ENCODE assay signal across 16 cellular contexts in the genomic region with DNA sequence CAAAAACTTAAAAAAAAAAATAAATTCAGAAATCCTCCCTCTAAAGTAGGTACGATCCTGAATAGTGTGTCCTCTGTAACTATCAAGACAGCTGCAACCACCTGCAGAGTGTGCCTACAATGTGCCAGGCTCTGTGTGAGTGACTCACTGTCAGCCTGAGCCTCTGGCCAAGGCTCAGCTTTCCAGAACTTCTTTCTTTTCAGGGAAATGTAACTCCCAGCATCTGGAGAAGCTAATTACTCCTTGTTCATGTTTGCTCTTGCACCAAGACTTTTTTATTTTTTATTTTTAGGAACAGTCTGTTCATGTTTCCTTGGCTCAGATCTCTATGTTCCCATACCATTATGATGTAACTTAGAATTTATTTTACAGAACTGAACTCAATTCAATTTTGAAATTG.
DNase-seq lines count a peak whose midpoint lies in the region; ATAC-seq and TF ChIP-seq lines count a peak whose summit lies in the region.
"Had no signal": no experiment of that assay in that cellular context is flagged by ENCODE, and none has a peak within 500 bp of the region (broad histone marks: within the 10 kb centered on the region; RNA-seq: fewer than 3 reads in every experiment).

No MANE protein-coding gene starts in this region.

- no peaks in the 10 kb centered on the region for H3K79me1 ChIP-seq in trophoblast cell (ENCODE audit: low read length)

- no peak for TF ChIP-seq CTCF in sigmoid colon (IDR thresholded peaks at IDR 0.05)
- no peak for TF ChIP-seq CTCF in BE2C (IDR thresholded peaks at IDR 0.05; ENCODE audit: low read depth, low read length)

- no peak overlapping the region for H2BK5ac ChIP-seq in trophoblast cell (ENCODE audit: low read depth, low read length, poor library complexity)

- H3K4me3 Mint-ChIP-seq in dendritic cell treated with granulocyte-macrophage colony-stimulating factor and Interleukin-4, amounts not matched to agents 40 ng/mL and 50 ng/mL, for 4 days = no peak overlapping the region
- H3K4me3 Mint-ChIP-seq: activated T-cell treated with anti-CD3 and anti-CD28 coated beads, Interleukin-2, amount 50 U/mL, for 4 hours; GM23338; naive thymus-derived CD8-positive, alpha-beta T cell had no signal

- no peaks in the 10 kb centered on the region for H3K27me3 Mint-ChIP-seq in dendritic cell treated with granulocyte-macrophage colony-stimulating factor and Interleukin-4, amounts not matched to agents 40 ng/mL and 50 ng/mL, for 4 days

- H3K14ac ChIP-seq in trophoblast cell (ENCODE audit: low read length) = no peak overlapping the region

- no peak overlapping the region for H4K12ac ChIP-seq in trophoblast cell (ENCODE audit: low read depth, low read length)

- no peaks in the 10 kb centered on the region for H3K9me3 ChIP-seq in sigmoid colon
- no peaks in the 10 kb centered on the region; the same call in 1 of the 2 replicates for H3K9me3 ChIP-seq in BE2C
- H3K9me3 ChIP-seq in trophoblast cell (ENCODE audit: insufficient read depth, low read depth, low read length) = no peaks in the 10 kb centered on the region
- no peaks in the 10 kb centered on the region for H3K9me3 ChIP-seq in effector memory CD4-positive, alpha-beta T cell (ENCODE audit: control insufficient read depth, low read length)
- H3K9me3 ChIP-seq: left lung had no signal

- H3K18ac ChIP-seq in trophoblast cell (ENCODE audit: low read length) = no peak overlapping the region

- peak; percentile 26 for DNase-seq in LHCN-M2 (ENCODE audit: low read depth)
- DNase-seq in left ventricle myocardium superior = peak; percentile 53
- no peak for DNase-seq in sigmoid colon
- DNase-seq in BE2C = no peak
- DNase-seq in trophoblast cell = no peak
- DNase-seq in effector memory CD4-positive, alpha-beta T cell = no peak
- DNase-seq in stimulated activated naive CD4-positive, alpha-beta T cell treated with Interleukin-2 at 50 U/mL for 16 hours (lab: John Stamatoyannopoulos, UW) = no peak
- DNase-seq: activated T-cell treated with anti-CD3 and anti-CD28 coated beads, Interleukin-2, amount 50 U/mL, for 4 hours; left lung; naive thymus-derived CD8-positive, alpha-beta T cell; NCI-H146; NCI-H510A; stimulated activated CD8-positive, alpha-beta memory T cell treated with anti-CD3 and anti-CD28 coated beads, Interleukin-4, amount 100 ng/mL, for 48 hours had no signal

- no peaks in the 10 kb centered on the region for H3K9me3 Mint-ChIP-seq in dendritic cell treated with granulocyte-macrophage colony-stimulating factor and Interleukin-4, amounts not matched to agents 40 ng/mL and 50 ng/mL, for 4 days
- H3K9me3 Mint-ChIP-seq: activated T-cell treated with anti-CD3 and anti-CD28 coated beads, Interleukin-2, amount 50 U/mL, for 4 hours; GM23338 had no signal

- H3K27ac ChIP-seq in sigmoid colon = peak overlapping the region; percentile 14 to 79 (median 51)
- H3K27ac ChIP-seq in trophoblast cell (ENCODE audit: low read depth, low read length) = no peak overlapping the region
- no peak overlapping the region for H3K27ac ChIP-seq in effector memory CD4-positive, alpha-beta T cell (ENCODE audit: insufficient read depth, low read length, poor library complexity, severe bottlenecking)
- H3K27ac ChIP-seq: KMS-11 had no signal

- H3K9ac ChIP-seq in trophoblast cell (ENCODE audit: low read length) = no peak overlapping the region
- H3K9ac ChIP-seq: KMS-11 had no signal

- H3K36me3 ChIP-seq in sigmoid colon (no peaks in the 10 kb centered on the region), BE2C (no peaks in the 10 kb centered on the region), trophoblast cell (ENCODE audit: control insufficient read depth in 1 of 2, insufficient read depth in 2 of 2, low read length in 2 of 2) (no peaks in the 10 kb centered on the region)
- no peaks in the 10 kb centered on the region for H3K36me3 ChIP-seq in effector memory CD4-positive, alpha-beta T cell (ENCODE audit: control insufficient read depth, insufficient read depth, low read length)
- H3K36me3 ChIP-seq: left lung had no signal

- H2BK120ac ChIP-seq in trophoblast cell (ENCODE audit: insufficient read depth, low read length, poor library complexity) = no peak overlapping the region

- H3K36me3 Mint-ChIP-seq in dendritic cell treated with granulocyte-macrophage colony-stimulating factor and Interleukin-4, amounts not matched to agents 40 ng/mL and 50 ng/mL, for 4 days (ENCODE audit: low read depth) = no peaks in the 10 kb centered on the region

- peak overlapping the region; percentile 46 for H3K27ac Mint-ChIP-seq in dendritic cell treated with granulocyte-macrophage colony-stimulating factor and Interleukin-4, amounts not matched to agents 40 ng/mL and 50 ng/mL, for 4 days
- H3K27ac Mint-ChIP-seq: GM23338; naive thymus-derived CD8-positive, alpha-beta T cell had no signal

- peak; percentile 76 for ATAC-seq in left ventricle myocardium superior
- ATAC-seq: activated T-cell treated with anti-CD3 and anti-CD28 coated beads, Interleukin-2, amount 50 U/mL, for 4 hours; GM23338; left lung; naive thymus-derived CD8-positive, alpha-beta T cell had no signal

- no peak overlapping the region for H2AK5ac ChIP-seq in trophoblast cell (ENCODE audit: low read length)

- intact Hi-C loops in dendritic cell treated with granulocyte-macrophage colony-stimulating factor and Interleukin-4, amounts not matched to agents 40 ng/mL and 50 ng/mL, for 4 days (cut with micrococcal nuclease) = no loop called here
- intact Hi-C loops in left ventricle myocardium superior (cut with micrococcal nuclease) (no loop called here), sigmoid colon (cut with DNase I) (no loop called here)

- peak in 2 of 4 donors; percentile 17 to 48 for TF ChIP-seq EP300 in sigmoid colon (IDR thresholded peaks at IDR 0.05)

- no peak overlapping the region for H4K91ac ChIP-seq in trophoblast cell (ENCODE audit: low read depth, low read length)

- H3K4me3 ChIP-seq in sigmoid colon (no peak overlapping the region), BE2C (ENCODE audit: low read depth, low read length) (no peak overlapping the region), trophoblast cell (ENCODE audit: low read depth, low read length) (no peak overlapping the region)
- H3K4me3 ChIP-seq in effector memory CD4-positive, alpha-beta T cell (ENCODE audit: insufficient read depth, low read depth, low read length, poor library complexity, severe bottlenecking) = no peak overlapping the region
- H3K4me3 ChIP-seq: GM23338, left lung had no signal

- H3K4ac ChIP-seq in trophoblast cell (ENCODE audit: low read depth, low read length) = no peak overlapping the region

- H3K4me1 Mint-ChIP-seq in dendritic cell treated with granulocyte-macrophage colony-stimulating factor and Interleukin-4, amounts not matched to agents 40 ng/mL and 50 ng/mL, for 4 days (ENCODE audit: low read depth) = peaks cover 48% of the 10 kb centered on the region

- no peak overlapping the region for H3K4me2 ChIP-seq in trophoblast cell (ENCODE audit: low read length)
- H3K4me2 ChIP-seq: GM23338, KMS-11 had no signal

- H3K27me3 ChIP-seq in sigmoid colon (no peaks in the 10 kb centered on the region), BE2C (no peaks in the 10 kb centered on the region), trophoblast cell (ENCODE audit: insufficient read depth, low read length) (no peaks in the 10 kb centered on the region)
- H3K27me3 ChIP-seq in effector memory CD4-positive, alpha-beta T cell (replicated peaks; ENCODE audit: control insufficient read depth, insufficient read depth, low read length, poor library complexity, severe bottlenecking) = no peaks in the 10 kb centered on the region
- H3K27me3 ChIP-seq: left lung had no signal

- no peak overlapping the region for H2AFZ ChIP-seq in trophoblast cell (ENCODE audit: insufficient read depth, low read length, poor library complexity)
- H2AFZ ChIP-seq: GM23338 had no signal

- no peak overlapping the region for H2BK12ac ChIP-seq in trophoblast cell (ENCODE audit: low read length)

- no peaks in the 10 kb centered on the region for H3K79me2 ChIP-seq in trophoblast cell (ENCODE audit: control insufficient read depth, insufficient read depth, low read length, poor library complexity)

- no peak for TF ChIP-seq POLR2A in sigmoid colon (IDR thresholded peaks at IDR 0.05)

- no peak overlapping the region for H4K8ac ChIP-seq in trophoblast cell (ENCODE audit: low read depth, low read length)

- WGBS in sigmoid colon, 2 donors = 75 to 79% methylated on average over 1 of the region's 1 CpG
- no CpG with 5 or more reads among the region's 1 CpG for WGBS in trophoblast cell (ENCODE audit: extremely low coverage, insufficient coverage, insufficient read length)

- H3K4me1 ChIP-seq in sigmoid colon (peaks cover 0 to 8% (median 2%) of the 10 kb centered on the region in 4 donors), BE2C (no peaks in the 10 kb centered on the region), trophoblast cell (ENCODE audit: control insufficient read depth in 1 of 2, insufficient read depth in 2 of 2, low read length in 2 of 2) (no peaks in the 10 kb centered on the region)
- H3K4me1 ChIP-seq in effector memory CD4-positive, alpha-beta T cell (ENCODE audit: control insufficient read depth, insufficient read depth, low read length, poor library complexity, severe bottlenecking) = no peaks in the 10 kb centered on the region

- no peak overlapping the region for H3K23ac ChIP-seq in trophoblast cell (ENCODE audit: low read length)

Comparison
In these comparisons a context has a peak if more than half of its experiments do, and no peak if none do; other contexts are left out.
1. DNase-seq: peak in LHCN-M2 (single experiment) and left ventricle myocardium superior (single experiment); none in sigmoid colon (single experiment), BE2C (single experiment), trophoblast cell (0 of 2), effector memory CD4-positive, alpha-beta T cell (0 of 3) and stimulated activated naive CD4-positive, alpha-beta T cell treated with Interleukin-2 at 50 U/mL for 16 hours (single experiment).
2. H3K27ac ChIP-seq: peak in sigmoid colon (4 of 4); none in trophoblast cell (single experiment) and effector memory CD4-positive, alpha-beta T cell (single experiment).